Comparison of ENCODE assay signal across 9 cellular contexts in genomic region chr2:64700133-64700809, GRCh38. TPM values are rescaled to one million over a fixed set of nuclear protein-coding genes. Genes with fewer than 3 reads are reported as not detected.
DNase-seq lines count a peak whose midpoint lies in the region; ATAC-seq and TF ChIP-seq lines count a peak whose summit lies in the region.
"Had no signal": no experiment of that assay in that cellular context is flagged by ENCODE, and none has a peak within 500 bp of the region (broad histone marks: within the 10 kb centered on the region; RNA-seq: fewer than 3 reads in every experiment).

No MANE protein-coding gene starts in this region.

- TF ChIP-seq CTCF in PC-3 (conservative IDR thresholded peaks at IDR 0.05; ENCODE audit: low read depth, low read length) (no peak), GM23338 (conservative IDR thresholded peaks at IDR 0.05; ENCODE audit: low read depth in 2 of 2) (no peak)

- WGBS in GM23248 (ENCODE audit: low coverage in 1 of 2, low lambda C conversion rate in 2 of 2, missing lambda C conversion rate in 2 of 2), 2 experiments, result 82 to 93% methylated on average over 3 to 5 of the region's 5 CpGs

- H3K4me2 ChIP-seq in GM23248 (ENCODE audit: unreplicated experiment) (no peak overlapping the region), PC-3 (ENCODE audit: low read length) (no peak overlapping the region), GM23338 (no peak overlapping the region)

- H3K9me3 Mint-ChIP-seq in memory B cell, result no peaks in the 10 kb centered on the region
- H3K9me3 Mint-ChIP-seq in GM23338, result no peaks in the 10 kb centered on the region

- H3F3A ChIP-seq in GM23248 (ENCODE audit: insufficient read depth), result peaks cover 40% of the 10 kb centered on the region
- no peaks in the 10 kb centered on the region for H3F3A ChIP-seq in PC-3 (ENCODE audit: low read length, unreplicated experiment)
- H3F3A ChIP-seq in GM23338 (replicated peaks; ENCODE audit: low read depth), result no peaks in the 10 kb centered on the region

- DNase-seq in GM23248 (peak; percentile 72), PC-3 (peak; percentile 56), memory B cell (ENCODE audit: low spot score in 2 of 2) (no peak), NCI-H748 (lab: John Stamatoyannopoulos, UW; ENCODE audit: unreplicated experiment) (no peak), GM23338 (ENCODE audit: low spot score) (no peak), mesenteric fat pad (ENCODE audit: low spot score) (no peak), iPS-NIHi7 (ENCODE audit: extremely low spot score) (no peak)

- no peaks in the 10 kb centered on the region for H3K27me3 ChIP-seq in GM23248 (replicated peaks; ENCODE audit: insufficient read depth)
- H3K27me3 ChIP-seq in PC-3 (ENCODE audit: low read length), result no peaks in the 10 kb centered on the region
- no peaks in the 10 kb centered on the region for H3K27me3 ChIP-seq in GM23338 (ENCODE audit: insufficient read depth)

- BruUV-seq in PC-3 (replicated peaks; lab: Mats Ljungman, UMichigan), result no TSS peak

- H3K4me3 ChIP-seq in GM23248 (no peak overlapping the region), PC-3 (ENCODE audit: low read length) (no peak overlapping the region), GM23338 (no peak overlapping the region)

- peaks cover 32% of the 10 kb centered on the region for H3K4me1 Mint-ChIP-seq in memory B cell
- peaks cover 12% of the 10 kb centered on the region for H3K4me1 Mint-ChIP-seq in GM23338

- intact Hi-C loops in PC-3 (cut with micrococcal nuclease), result no loop called here

- H3K79me2 ChIP-seq in GM23248 (ENCODE audit: insufficient read depth), result peaks cover 87% of the 10 kb centered on the region
- H3K79me2 ChIP-seq in PC-3 (ENCODE audit: low read length), result peaks cover 12% of the 10 kb centered on the region; the same call in 1 of the 2 replicates
- no peaks in the 10 kb centered on the region for H3K79me2 ChIP-seq in GM23338 (replicated peaks; ENCODE audit: insufficient read depth)

- H3K36me3 ChIP-seq in GM23248 (ENCODE audit: low read depth) (no peaks in the 10 kb centered on the region), PC-3 (ENCODE audit: low read depth, low read length) (no peaks in the 10 kb centered on the region), GM23338 (ENCODE audit: insufficient read depth) (no peaks in the 10 kb centered on the region)

- H3K9ac ChIP-seq in GM23248, result no peak overlapping the region
- H3K9ac ChIP-seq in PC-3 (ENCODE audit: low read length), result no peak overlapping the region

- CTCF ChIA-PET in PC-3 (lab: Charles Lee), result no interaction called here

- POLR2A ChIA-PET in PC-3 (lab: Charles Lee; ENCODE audit: unreplicated experiment), result no interaction called here

- peak overlapping the region; percentile 64 for H3K4me3 Mint-ChIP-seq in memory B cell
- H3K4me3 Mint-ChIP-seq in GM23338, result no peak overlapping the region

- H3K4me1 ChIP-seq in GM23248 (ENCODE audit: insufficient read depth) (peaks cover 51% of the 10 kb centered on the region), PC-3 (ENCODE audit: insufficient read depth, low read length) (peaks cover 23% of the 10 kb centered on the region), GM23338 (ENCODE audit: insufficient read depth) (no peaks in the 10 kb centered on the region)

- ATAC-seq in GM18499 (IDR thresholded peaks at IDR 0.05; ENCODE audit: insufficient read depth, unreplicated experiment) (peak; percentile 37), PC-3 (no peak; the same call in 1 of the 2 replicates), memory B cell (ENCODE audit: low read depth) (peak; percentile 19), GM23338 (no peak)
- ATAC-seq: HepG2 had no signal

- H4K20me1 ChIP-seq in GM23248 (ENCODE audit: insufficient read depth) (no peaks in the 10 kb centered on the region), PC-3 (ENCODE audit: low read length) (no peaks in the 10 kb centered on the region), GM23338 (replicated peaks; ENCODE audit: insufficient read depth) (no peaks in the 10 kb centered on the region)

- H3K9me3 ChIP-seq in GM23248 (ENCODE audit: low read depth), result no peaks in the 10 kb centered on the region
- no peaks in the 10 kb centered on the region for H3K9me3 ChIP-seq in PC-3 (ENCODE audit: low read length)

- H3K9me2 ChIP-seq in GM23248 (ENCODE audit: insufficient read depth), result no peaks in the 10 kb centered on the region
- H3K9me2 ChIP-seq in PC-3 (replicated peaks; ENCODE audit: low read length), result no peaks in the 10 kb centered on the region
- H3K9me2 ChIP-seq in GM23338 (ENCODE audit: insufficient read depth), result no peaks in the 10 kb centered on the region; the same call in 1 of the 2 replicates

- H3K36me3 Mint-ChIP-seq in memory B cell (peaks cover 3% of the 10 kb centered on the region), GM23338 (ENCODE audit: low read depth) (no peaks in the 10 kb centered on the region)

- H2AFZ ChIP-seq in GM23248 (no peak overlapping the region), PC-3 (ENCODE audit: low read length) (no peak overlapping the region), GM23338 (no peak overlapping the region)

- in situ Hi-C loops in GM23248 (cut with MboI), result no loop called here

- H3K27ac Mint-ChIP-seq in memory B cell, result peak overlapping the region; percentile 91
- no peak overlapping the region for H3K27ac Mint-ChIP-seq in GM23338

- H3K27ac ChIP-seq in GM23248 (peak overlapping the region; percentile 70), PC-3 (ENCODE audit: low read length) (peak overlapping the region; percentile 60), GM23338 (ENCODE audit: low read depth) (no peak overlapping the region)

- no peaks in the 10 kb centered on the region for H3K27me3 Mint-ChIP-seq in memory B cell
- no peaks in the 10 kb centered on the region for H3K27me3 Mint-ChIP-seq in GM23338 (ENCODE audit: insufficient read depth, low read depth, poor library complexity)

TF ChIP-seq in GM23338, 12 proteins besides CTCF, POLR2A, EP300 and RAD21:
- TF ChIP-seq STAT1 (IDR thresholded peaks at IDR 0.05; ENCODE audit: unreplicated experiment) (no peak), POLR2AphosphoS5 (IDR thresholded peaks at IDR 0.05; ENCODE audit: low read depth) (no peak)
TF ChIP-seq in GM23338: peak in this region for 0.

RNA-seq across cellular contexts. Expression of gene SERTAD2, which starts 46.6 kb away (rescaled TPM):
- 18.5 and 21.0 TPM in 2 replicates for total RNA-seq in GM23248 (2014; rRNA removed; shearing (Covaris generic))
- 26.8 and 30.0 TPM in 2 replicates for polyA plus RNA-seq in GM23248 (2016; fragmentation: Nextera tagmentation; extraction: Ambion mirVana)
- total RNA-seq in PC-3 (2014; rRNA removed), result 19.8 and 34.9 TPM in 2 replicates
- total RNA-seq in GM23338 (2014; rRNA removed; shearing (Covaris generic)), result 6.2 and 6.6 TPM in 2 replicates
- 6.4 and 6.7 TPM in 2 replicates for polyA plus RNA-seq in GM23338 (2016; fragmentation: Nextera tagmentation; extraction: Ambion mirVana)
- 19.7 TPM for total RNA-seq in mesenteric fat pad

Comparison
In these comparisons a context has a peak if more than half of its experiments do, and no peak if none do; other contexts are left out.
1. ATAC-seq: peak in GM18499 (single experiment) and memory B cell (single experiment); none in PC-3 (single experiment) and GM23338 (single experiment).
2. DNase-seq: peak in GM23248 (single experiment) and PC-3 (single experiment); none in memory B cell (0 of 2), NCI-H748 (single experiment), GM23338 (single experiment), mesenteric fat pad (single experiment) and iPS-NIHi7 (single experiment).